2 cellular contexts compared by ENCODE assay signal in genomic region chr12:56338643-56339422, GRCh38.
TF ChIP-seq lines count a peak whose summit lies in the region.

IL23A (plus strand) TSS chr12:56338884; CDS start chr12:56339045, 161 bp downstream.

TF ChIP-seq in HepG2, 621 proteins besides CTCF, POLR2A, EP300 and RAD21:
- no peak for TF ChIP-seq SMYD3 (CRISPR knock-in tag; IDR thresholded peaks at IDR 0.05)
- TF ChIP-seq ZNF687 (CRISPR knock-in tag; IDR thresholded peaks at IDR 0.05): peak; percentile 18; the same call in 1 of the 2 replicates
- TF ChIP-seq ZBTB46 (CRISPR knock-in tag; IDR thresholded peaks at IDR 0.05; ENCODE audit: borderline replicate concordance): 0 out of 2 replicates have a peak, but pooled peaks have one; percentile 55
- peak; percentile 34; the same call in 1 of the 2 replicates for TF ChIP-seq PBX2 (CRISPR knock-in tag; IDR thresholded peaks at IDR 0.05)

TF ChIP-seq in GM12878, 131 proteins besides CTCF, POLR2A, EP300 and RAD21 (continues in another document):
- no peak for TF ChIP-seq SREBF2 (IDR thresholded peaks at IDR 0.05; ENCODE audit: low read length)
- no peak for TF ChIP-seq CUX1 (IDR thresholded peaks at IDR 0.05; ENCODE audit: insufficient replicate concordance, low read depth, low read length)
- peak; percentile 69; the same call in 1 of the 2 replicates for TF ChIP-seq CREB1 (IDR thresholded peaks at IDR 0.05; ENCODE audit: low read depth)
- no peak for TF ChIP-seq DPF2 (IDR thresholded peaks at IDR 0.05)
- TF ChIP-seq HDAC2 (IDR thresholded peaks at IDR 0.05): no peak
- no peak for TF ChIP-seq ZBTB4 (CRISPR knock-in tag; IDR thresholded peaks at IDR 0.05)
- peak; percentile 26; the same call in 1 of the 2 replicates for TF ChIP-seq SMARCA5 (IDR thresholded peaks at IDR 0.05)
- no peak for TF ChIP-seq MYB (IDR thresholded peaks at IDR 0.05; ENCODE audit: borderline replicate concordance, low read depth, low read length)
- TF ChIP-seq RCOR1 (conservative IDR thresholded peaks at IDR 0.05; ENCODE audit: low read depth, low read length): no peak
- no peak for TF ChIP-seq E2F4 (IDR thresholded peaks at IDR 0.05; ENCODE audit: low read depth, low read length)
- no peak for TF ChIP-seq MEF2B (IDR thresholded peaks at IDR 0.05; ENCODE audit: partially characterized antibody, poor library complexity, severe bottlenecking)
- TF ChIP-seq ZNF687 (IDR thresholded peaks at IDR 0.05): no peak
- TF ChIP-seq IKZF1 (conservative IDR thresholded peaks at IDR 0.05): peak; percentile 40; the same call in 1 of the 2 replicates
- TF ChIP-seq MTA2 (IDR thresholded peaks at IDR 0.05; ENCODE audit: low read depth): no peak
- no peak for TF ChIP-seq ZBTB33 (IDR thresholded peaks at IDR 0.05)
- TF ChIP-seq BCLAF1 (IDR thresholded peaks at IDR 0.05): no peak
- TF ChIP-seq ATF7 (IDR thresholded peaks at IDR 0.05; ENCODE audit: low read depth): no peak
- TF ChIP-seq SUPT20H (IDR thresholded peaks at IDR 0.05; ENCODE audit: borderline replicate concordance, control insufficient read depth, low read depth, low read length): no peak
- TF ChIP-seq ZNF24 (IDR thresholded peaks at IDR 0.05): no peak
- TF ChIP-seq EZH2 (IDR thresholded peaks at IDR 0.05; ENCODE audit: borderline replicate concordance, control insufficient read depth, low read depth, low read length): no peak
- TF ChIP-seq NFIC (IDR thresholded peaks at IDR 0.05; ENCODE audit: low read depth, low read length): peak; percentile 68; the same call in 1 of the 2 replicates
- TF ChIP-seq E2F8 (IDR thresholded peaks at IDR 0.05; ENCODE audit: low read depth, partially characterized antibody): no peak
- no peak for TF ChIP-seq MEF2A (IDR thresholded peaks at IDR 0.05; ENCODE audit: insufficient read depth, low read depth, low read length)
- TF ChIP-seq, protein P1, sequence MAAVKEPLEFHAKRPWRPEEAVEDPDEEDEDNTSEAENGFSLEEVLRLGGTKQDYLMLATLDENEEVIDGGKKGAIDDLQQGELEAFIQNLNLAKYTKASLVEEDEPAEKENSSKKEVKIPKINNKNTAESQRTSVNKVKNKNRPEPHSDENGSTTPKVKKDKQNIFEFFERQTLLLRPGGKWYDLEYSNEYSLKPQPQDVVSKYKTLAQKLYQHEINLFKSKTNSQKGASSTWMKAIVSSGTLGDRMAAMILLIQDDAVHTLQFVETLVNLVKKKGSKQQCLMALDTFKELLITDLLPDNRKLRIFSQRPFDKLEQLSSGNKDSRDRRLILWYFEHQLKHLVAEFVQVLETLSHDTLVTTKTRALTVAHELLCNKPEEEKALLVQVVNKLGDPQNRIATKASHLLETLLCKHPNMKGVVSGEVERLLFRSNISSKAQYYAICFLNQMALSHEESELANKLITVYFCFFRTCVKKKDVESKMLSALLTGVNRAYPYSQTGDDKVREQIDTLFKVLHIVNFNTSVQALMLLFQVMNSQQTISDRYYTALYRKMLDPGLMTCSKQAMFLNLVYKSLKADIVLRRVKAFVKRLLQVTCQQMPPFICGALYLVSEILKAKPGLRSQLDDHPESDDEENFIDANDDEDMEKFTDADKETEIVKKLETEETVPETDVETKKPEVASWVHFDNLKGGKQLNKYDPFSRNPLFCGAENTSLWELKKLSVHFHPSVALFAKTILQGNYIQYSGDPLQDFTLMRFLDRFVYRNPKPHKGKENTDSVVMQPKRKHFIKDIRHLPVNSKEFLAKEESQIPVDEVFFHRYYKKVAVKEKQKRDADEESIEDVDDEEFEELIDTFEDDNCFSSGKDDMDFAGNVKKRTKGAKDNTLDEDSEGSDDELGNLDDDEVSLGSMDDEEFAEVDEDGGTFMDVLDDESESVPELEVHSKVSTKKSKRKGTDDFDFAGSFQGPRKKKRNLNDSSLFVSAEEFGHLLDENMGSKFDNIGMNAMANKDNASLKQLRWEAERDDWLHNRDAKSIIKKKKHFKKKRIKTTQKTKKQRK (IDR thresholded peaks at IDR 0.05; ENCODE audit: low read depth, low read length): no peak
